Comparison of ENCODE assay signal across 18 cellular contexts in genomic region chr1:178382372-178382771, GRCh38.
DNase-seq lines count a peak whose midpoint lies in the region; ATAC-seq and TF ChIP-seq lines count a peak whose summit lies in the region.
"Had no signal": no experiment of that assay in that cellular context is flagged by ENCODE, and none has a peak within 500 bp of the region (broad histone marks: within the 10 kb centered on the region; RNA-seq: fewer than 3 reads in every experiment).

No MANE protein-coding gene starts in this region.

- H3K36me3 ChIP-seq in mucosa of descending colon (ENCODE audit: low read depth) = no peaks in the 10 kb centered on the region
- H3K36me3 ChIP-seq: HAP-1, SJSA1 had no signal

- intact Hi-C loops in mucosa of descending colon (cut with DNase I, micrococcal nuclease) = no loop called here

- no peaks in the 10 kb centered on the region for H3K9me3 ChIP-seq in mucosa of descending colon
- H3K9me3 ChIP-seq: HAP-1, SJSA1 had no signal

- ATAC-seq in GM21526 (IDR thresholded peaks at IDR 0.05; ENCODE audit: low FRiP score, unreplicated experiment) = no peak
- ATAC-seq in mucosa of descending colon = no peak

- H3K4me3 ChIP-seq in fibroblast of the aortic adventitia (ENCODE audit: low read depth, low read length) (no peak overlapping the region), mucosa of descending colon (no peak overlapping the region)
- H3K4me3 ChIP-seq: HAP-1, SJSA1 had no signal

- no peak for TF ChIP-seq CTCF in fibroblast of the aortic adventitia (IDR thresholded peaks at IDR 0.05; ENCODE audit: insufficient read depth, low read length)
- no peak for TF ChIP-seq CTCF in mucosa of descending colon (IDR thresholded peaks at IDR 0.05)

- DNase-seq in DMS53 (lab: John Stamatoyannopoulos, UW) (peak; percentile 22), DMS53 treated with DMSO at 0.1 percent for 48 hours (lab: John Stamatoyannopoulos, UW; ENCODE audit: unreplicated experiment) (no peak), NCI-H146 treated with DMSO at 0.1 percent for 48 hours (lab: John Stamatoyannopoulos, UW; ENCODE audit: unreplicated experiment) (peak; percentile 36), NCI-H748 treated with DMSO at 0.1 percent for 48 hours (lab: John Stamatoyannopoulos, UW) (peak; percentile 0), fibroblast of the aortic adventitia (ENCODE audit: low read depth) (peak; percentile 3), SKM-1 treated with dmso at 0.1 percent for 144 hours (lab: John Stamatoyannopoulos, UW; ENCODE audit: unreplicated experiment) (no peak), mucosa of descending colon (no peak)
- DNase-seq: CD4-positive, CD25-positive, alpha-beta regulatory T cell; Kasumi-1; MM.1S; NCI-H2029 treated with DMSO at 0.1 percent for 48 hours; NCI-H2227 treated with DMSO at 0.1 percent for 48 hours; NK-92 treated with Interleukin-12 subunit alpha and Interleukin-12 subunit beta, amount 100 ng/mL, for 24 hours; OCI-M1; T1000 had no signal

- no peaks in the 10 kb centered on the region for H3K4me1 ChIP-seq in mucosa of descending colon (ENCODE audit: low read depth)
- H3K4me1 ChIP-seq: SJSA1 had no signal

Comparison
In these comparisons a context has a peak if more than half of its experiments do, and no peak if none do; other contexts are left out.
1. DNase-seq: peak in DMS53 (single experiment), NCI-H146 treated with DMSO at 0.1 percent for 48 hours (single experiment), NCI-H748 treated with DMSO at 0.1 percent for 48 hours (single experiment) and fibroblast of the aortic adventitia (single experiment); none in DMS53 treated with DMSO at 0.1 percent for 48 hours (single experiment), SKM-1 treated with dmso at 0.1 percent for 144 hours (single experiment) and mucosa of descending colon (0 of 3).